9 cellular contexts compared by ENCODE assay signal in genomic region chr6:24517659-24518538, GRCh38. TPM values are rescaled to one million over a fixed set of nuclear protein-coding genes. Genes with fewer than 3 reads are reported as not detected.
A peak's percentile ranks its signal among the peaks of the same experiment; 100 is the strongest.
DNase-seq lines count a peak whose midpoint lies in the region; ATAC-seq and TF ChIP-seq lines count a peak whose summit lies in the region.
"Had no signal": no experiment of that assay in that cellular context is flagged by ENCODE, and none has a peak within 500 bp of the region (broad histone marks: within the 10 kb centered on the region; RNA-seq: fewer than 3 reads in every experiment).

No MANE protein-coding gene starts in this region.

- DNase-seq in dorsolateral prefrontal cortex (no peak), substantia nigra (lab: John Stamatoyannopoulos, UW) (no peak), endothelial cell (ENCODE audit: low spot score) (no peak), glutamatergic neuron (no peak)
- DNase-seq: effector CD8-positive, alpha-beta T cell had no signal

- H3K4me3 ChIP-seq in dorsolateral prefrontal cortex = no peak overlapping the region

- H3K36me3 Mint-ChIP-seq in endothelial cell (ENCODE audit: low read depth, unreplicated experiment) = no peaks in the 10 kb centered on the region
- H3K36me3 Mint-ChIP-seq in glutamatergic neuron (ENCODE audit: unreplicated experiment) = no peaks in the 10 kb centered on the region

- H3K27ac Mint-ChIP-seq in endothelial cell (ENCODE audit: unreplicated experiment) = no peak overlapping the region
- H3K27ac Mint-ChIP-seq in glutamatergic neuron (ENCODE audit: unreplicated experiment) = no peak overlapping the region

- ATAC-seq in GM18505 (IDR thresholded peaks at IDR 0.05; ENCODE audit: unreplicated experiment) (peak; percentile 69), GM19467 (IDR thresholded peaks at IDR 0.05; ENCODE audit: unreplicated experiment) (peak; percentile 66), HG03108 (IDR thresholded peaks at IDR 0.05; ENCODE audit: unreplicated experiment) (peak; percentile 56), esophagus mucosa (peak; percentile 73)

- H3K27ac ChIP-seq in dorsolateral prefrontal cortex (peak overlapping the region in 6 of 59 donors; percentile 15 to 53 (median 38)), substantia nigra (ENCODE audit: low read depth, low read length, poor library complexity, severe bottlenecking) (no peak overlapping the region)

- H3K9me3 Mint-ChIP-seq in endothelial cell (ENCODE audit: unreplicated experiment) (no peaks in the 10 kb centered on the region), glutamatergic neuron (ENCODE audit: unreplicated experiment) (peaks cover 3% of the 10 kb centered on the region)

- H3K4me3 Mint-ChIP-seq in endothelial cell (ENCODE audit: unreplicated experiment) (no peak overlapping the region), glutamatergic neuron (ENCODE audit: unreplicated experiment) (no peak overlapping the region)

- H3K27me3 Mint-ChIP-seq in endothelial cell (ENCODE audit: unreplicated experiment) (peaks cover 3% of the 10 kb centered on the region), glutamatergic neuron (ENCODE audit: unreplicated experiment) (no peaks in the 10 kb centered on the region)

- peak; percentile 71 for TF ChIP-seq POLR2A in GM18505 (IDR thresholded peaks at IDR 0.05; ENCODE audit: borderline replicate concordance, extremely low read depth, insufficient read depth, insufficient read length)

- TF ChIP-seq CTCF in dorsolateral prefrontal cortex (IDR thresholded peaks at IDR 0.05 in 54 of 56, conservative IDR thresholded peaks at IDR 0.05 in 2 of 56; ENCODE audit: low read depth in 1 of 56, partially characterized antibody in 56 of 56) (no peak), endothelial cell (IDR thresholded peaks at IDR 0.05; ENCODE audit: unreplicated experiment) (no peak), glutamatergic neuron (IDR thresholded peaks at IDR 0.05; ENCODE audit: partially characterized antibody, unreplicated experiment) (no peak)

- H3K4me1 Mint-ChIP-seq in endothelial cell (ENCODE audit: unreplicated experiment) (peaks cover 3% of the 10 kb centered on the region), glutamatergic neuron (ENCODE audit: low read depth, unreplicated experiment) (peaks cover 6% of the 10 kb centered on the region)

- no peaks in the 10 kb centered on the region for H3K27me3 ChIP-seq in dorsolateral prefrontal cortex

- intact Hi-C loops in dorsolateral prefrontal cortex (cut with DNase I) = no loop called here

RNA-seq across cellular contexts. Expression of gene ALDH5A1, which starts 23.1 kb away (rescaled TPM):
- total RNA-seq in esophagus mucosa = 13.4 TPM
- 10 to 100 TPM; 31.4 to 76.9 (median 56.3) TPM for total RNA-seq in dorsolateral prefrontal cortex
- 7.2 TPM for total RNA-seq in endothelial cell (ENCODE audit: unreplicated experiment)
- 1.2 TPM for total RNA-seq in glutamatergic neuron (ENCODE audit: unreplicated experiment)

RNA-seq across cellular contexts. Expression of gene GPLD1, which starts 28.5 kb away (rescaled TPM):
- total RNA-seq in esophagus mucosa (1.4 TPM), dorsolateral prefrontal cortex (10 to 100 TPM in 119 of 120 experiments, 1 to 10 TPM in 1; 10.0 to 42.4 (median 20.7) TPM), endothelial cell (ENCODE audit: unreplicated experiment) (1.2 TPM), glutamatergic neuron (ENCODE audit: unreplicated experiment) (2.0 TPM)
